Comparison of ENCODE assay signal across 10 cellular contexts in the genomic region with DNA sequence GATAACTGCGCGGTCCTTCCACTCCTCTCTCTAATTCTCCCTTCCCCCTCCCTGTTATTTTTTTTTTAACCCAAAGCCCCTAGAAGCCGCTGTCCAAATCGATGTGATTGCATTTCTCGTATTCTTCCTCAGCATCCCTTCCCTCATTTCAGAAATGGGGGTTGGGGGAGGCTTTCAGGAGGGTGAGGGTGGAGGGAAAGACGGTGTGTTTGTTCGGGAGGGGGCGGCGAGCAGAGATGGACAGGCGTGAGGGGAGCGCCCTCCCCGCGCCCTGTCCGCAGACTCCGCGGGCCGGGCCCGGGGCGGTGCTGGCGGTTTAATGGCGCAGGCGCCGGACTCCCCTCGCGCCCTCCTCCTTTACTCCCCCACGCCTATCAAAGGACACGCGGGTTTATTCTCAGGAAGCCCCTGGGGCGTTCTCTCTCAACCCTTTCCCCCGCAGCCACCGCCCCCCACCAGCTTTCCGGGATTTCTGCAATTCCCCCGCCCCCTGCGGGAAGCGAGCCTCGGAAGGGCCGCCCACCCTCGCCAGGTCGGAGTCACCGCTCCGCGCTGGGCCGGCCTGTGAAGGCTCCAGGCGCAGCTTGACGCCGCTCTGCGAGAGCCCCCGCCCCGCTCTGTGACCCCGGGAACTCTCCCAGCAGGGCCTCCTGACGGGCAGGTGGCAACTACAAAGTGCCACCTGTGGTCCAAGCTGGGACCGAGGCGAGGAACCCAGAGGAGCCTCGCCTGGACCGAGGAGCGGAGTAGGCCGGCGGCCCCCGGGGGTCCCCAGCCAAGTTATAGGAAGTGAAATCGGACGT. TPM values are rescaled to one million over a fixed set of nuclear protein-coding genes. Genes with fewer than 3 reads are reported as not detected.
DNase-seq lines count a peak whose midpoint lies in the region; ATAC-seq and TF ChIP-seq lines count a peak whose summit lies in the region.
"Had no signal": no experiment of that assay in that cellular context is flagged by ENCODE, and none has a peak within 500 bp of the region (broad histone marks: within the 10 kb centered on the region; RNA-seq: fewer than 3 reads in every experiment).

No MANE protein-coding gene starts in this region.

- ATAC-seq in HG03469 (IDR thresholded peaks at IDR 0.05; ENCODE audit: unreplicated experiment) (no peak), HG03565 (IDR thresholded peaks at IDR 0.05; ENCODE audit: unreplicated experiment) (no peak)

- H3K27ac ChIP-seq in HUES6 (ENCODE audit: low read depth, low read length), result no peak overlapping the region
- no peak overlapping the region for H3K27ac ChIP-seq in trophoblast cell (ENCODE audit: low read depth, low read length)

- no peak overlapping the region for H2AFZ ChIP-seq in trophoblast cell (ENCODE audit: insufficient read depth, low read length, poor library complexity)

- peak; percentile 83 for DNase-seq in NCI-H510A (lab: John Stamatoyannopoulos, UW)
- DNase-seq in glutamatergic neuron, result peak; percentile 91
- no peak for DNase-seq in trophoblast cell
- DNase-seq in activated T-cell treated with anti-CD3 and anti-CD28 coated beads, Interleukin-2, amount 50 U/mL, for 24 hours, result no peak

- peak overlapping the region; percentile 49 for H3K9ac ChIP-seq in HUES6 (ENCODE audit: low read length)
- H3K9ac ChIP-seq in trophoblast cell (ENCODE audit: low read length), result no peak overlapping the region

- H3K27me3 Mint-ChIP-seq in glutamatergic neuron (ENCODE audit: unreplicated experiment), result peaks cover 7% of the 10 kb centered on the region
- peaks cover 68% of the 10 kb centered on the region for H3K27me3 Mint-ChIP-seq in activated T-cell treated with anti-CD3 and anti-CD28 coated beads, Interleukin-2, amount 50 U/mL, for 24 hours

- H3K4ac ChIP-seq in trophoblast cell (ENCODE audit: low read depth, low read length), result no peak overlapping the region

- H2BK12ac ChIP-seq in trophoblast cell (ENCODE audit: low read length), result no peak overlapping the region

- H3K9me3 Mint-ChIP-seq in glutamatergic neuron (ENCODE audit: unreplicated experiment), result peaks cover 13% of the 10 kb centered on the region
- peaks cover 6% of the 10 kb centered on the region for H3K9me3 Mint-ChIP-seq in activated T-cell treated with anti-CD3 and anti-CD28 coated beads, Interleukin-2, amount 50 U/mL, for 24 hours

- H4K91ac ChIP-seq in trophoblast cell (ENCODE audit: low read depth, low read length), result no peak overlapping the region

- H2BK120ac ChIP-seq in trophoblast cell (ENCODE audit: insufficient read depth, low read length, poor library complexity), result no peak overlapping the region

- H2AK5ac ChIP-seq in trophoblast cell (ENCODE audit: low read length), result no peak overlapping the region

- H3K18ac ChIP-seq in trophoblast cell (ENCODE audit: low read length), result no peak overlapping the region

- no peak overlapping the region for H4K12ac ChIP-seq in trophoblast cell (ENCODE audit: low read depth, low read length)

- H3K36me3 ChIP-seq in HUES6 (ENCODE audit: control insufficient read depth, insufficient read depth, low read length) (no peaks in the 10 kb centered on the region), trophoblast cell (ENCODE audit: control insufficient read depth in 1 of 2, insufficient read depth in 2 of 2, low read length in 2 of 2) (no peaks in the 10 kb centered on the region)

- no peak overlapping the region for H3K23ac ChIP-seq in trophoblast cell (ENCODE audit: low read length)

- no peaks in the 10 kb centered on the region for H3K36me3 Mint-ChIP-seq in glutamatergic neuron (ENCODE audit: unreplicated experiment)
- no peaks in the 10 kb centered on the region for H3K36me3 Mint-ChIP-seq in activated T-cell treated with anti-CD3 and anti-CD28 coated beads, Interleukin-2, amount 50 U/mL, for 24 hours (ENCODE audit: low read depth)

- peak overlapping the region; percentile 96 for H3K4me3 Mint-ChIP-seq in glutamatergic neuron (ENCODE audit: unreplicated experiment)
- H3K4me3 Mint-ChIP-seq in activated T-cell treated with anti-CD3 and anti-CD28 coated beads, Interleukin-2, amount 50 U/mL, for 24 hours, result no peak overlapping the region

- no CpG with 5 or more reads among the region's 61 CpGs for WGBS in trophoblast cell (ENCODE audit: extremely low coverage, insufficient coverage, insufficient read length)

- H3K4me3 ChIP-seq in HUES6 (ENCODE audit: low read depth, low read length), result peak overlapping the region; percentile 73
- H3K4me3 ChIP-seq in trophoblast cell (ENCODE audit: low read depth, low read length), result peak overlapping the region; percentile 5

- H4K8ac ChIP-seq in trophoblast cell (ENCODE audit: low read depth, low read length), result no peak overlapping the region

- H3K14ac ChIP-seq in trophoblast cell (ENCODE audit: low read length), result no peak overlapping the region

- H3K79me1 ChIP-seq in trophoblast cell (ENCODE audit: low read length), result no peaks in the 10 kb centered on the region

- H3K4me1 ChIP-seq in HUES6 (ENCODE audit: control insufficient read depth, insufficient read depth, low read length) (peaks cover 10% of the 10 kb centered on the region), trophoblast cell (ENCODE audit: control insufficient read depth in 1 of 2, insufficient read depth in 2 of 2, low read length in 2 of 2) (peaks cover 8 to 9% of the 10 kb centered on the region in 2 experiments)

- peaks cover 57% of the 10 kb centered on the region for H3K27me3 ChIP-seq in HUES6 (ENCODE audit: control insufficient read depth, insufficient read depth, low read length)
- H3K27me3 ChIP-seq in trophoblast cell (ENCODE audit: insufficient read depth, low read length), result peaks cover 29% of the 10 kb centered on the region

- H3K79me2 ChIP-seq in trophoblast cell (ENCODE audit: control insufficient read depth, insufficient read depth, low read length, poor library complexity), result no peaks in the 10 kb centered on the region

- H3K9me3 ChIP-seq in HUES6 (ENCODE audit: control insufficient read depth, insufficient read depth, low read depth, low read length), result no peaks in the 10 kb centered on the region
- no peaks in the 10 kb centered on the region for H3K9me3 ChIP-seq in trophoblast cell (ENCODE audit: insufficient read depth, low read depth, low read length)

- H3K4me1 Mint-ChIP-seq in glutamatergic neuron (ENCODE audit: low read depth, unreplicated experiment), result peaks cover 42% of the 10 kb centered on the region
- H3K4me1 Mint-ChIP-seq in activated T-cell treated with anti-CD3 and anti-CD28 coated beads, Interleukin-2, amount 50 U/mL, for 24 hours (ENCODE audit: low read depth), result peaks cover 1% of the 10 kb centered on the region

- peak overlapping the region; percentile 78 for H3K4me2 ChIP-seq in trophoblast cell (ENCODE audit: low read length)

- TF ChIP-seq CTCF in glutamatergic neuron (IDR thresholded peaks at IDR 0.05; ENCODE audit: partially characterized antibody, unreplicated experiment), result no peak

- no peak overlapping the region for H2BK5ac ChIP-seq in trophoblast cell (ENCODE audit: low read depth, low read length, poor library complexity)

- peak overlapping the region; percentile 99 for H3K27ac Mint-ChIP-seq in glutamatergic neuron (ENCODE audit: unreplicated experiment)
- no peak overlapping the region for H3K27ac Mint-ChIP-seq in activated T-cell treated with anti-CD3 and anti-CD28 coated beads, Interleukin-2, amount 50 U/mL, for 24 hours

RNA-seq across cellular contexts. Expression of a gene that starts 1.0 kb away (rescaled TPM):
- total RNA-seq in glutamatergic neuron (ENCODE audit: unreplicated experiment), result 17.7 TPM
- not detected in 2 replicates for polyA plus RNA-seq in trophoblast cell (2013)
- total RNA-seq: epithelial cell of proximal tubule, kidney, pulmonary artery endothelial cell had no signal

Comparison
In these comparisons a context has a peak if more than half of its experiments do, and no peak if none do; other contexts are left out.
1. DNase-seq: peak in NCI-H510A (single experiment) and glutamatergic neuron (single experiment); none in trophoblast cell (0 of 2) and activated T-cell treated with anti-CD3 and anti-CD28 coated beads, Interleukin-2, amount 50 U/mL, for 24 hours (single experiment).